In genomic region chr17:21376835-21377690, GRCh38 we compare ENCODE assay signal across 8 cellular contexts.
A peak's percentile ranks its signal among the peaks of the same experiment; 100 is the strongest.
DNase-seq lines count a peak whose midpoint lies in the region; ATAC-seq and TF ChIP-seq lines count a peak whose summit lies in the region.

No MANE protein-coding gene starts in this region.

- peaks cover 16% of the 10 kb centered on the region for H3K4me1 ChIP-seq in adipocyte (ENCODE audit: control insufficient read depth, insufficient read depth, low read length)

- peak overlapping the region; percentile 57 to 74 for H3K4me3 Mint-ChIP-seq in stimulated activated naive B cell treated with anti-CD40 and anti-IgM and Interleukin-4, amounts not matched to agents 10 μg/mL and 1 μg/mL and 100 μg/mL, for 72 hours

- H3K27ac Mint-ChIP-seq in stimulated activated naive B cell treated with anti-CD40 and anti-IgM and Interleukin-4, amounts not matched to agents 10 μg/mL and 1 μg/mL and 100 μg/mL, for 72 hours, result peak overlapping the region; percentile 14

- TF ChIP-seq CTCF in GM10266 (IDR thresholded peaks at IDR 0.05; ENCODE audit: control insufficient read depth, insufficient read depth, low read depth, missing control alignments), result no peak

- peaks cover 11% of the 10 kb centered on the region for H3K27me3 ChIP-seq in adipocyte (replicated peaks; ENCODE audit: control insufficient read depth, insufficient read depth, low read length)

- peaks cover 32 to 57% of the 10 kb centered on the region in 2 donors for H3K4me1 Mint-ChIP-seq in stimulated activated naive B cell treated with anti-CD40 and anti-IgM and Interleukin-4, amounts not matched to agents 10 μg/mL and 1 μg/mL and 100 μg/mL, for 72 hours

- peak; percentile 60 for DNase-seq in DMS 273 (lab: John Stamatoyannopoulos, UW; ENCODE audit: unreplicated experiment)
- DNase-seq in DMS 273 treated with DMSO at 0.1 percent for 48 hours (lab: John Stamatoyannopoulos, UW), result no peak
- peak; percentile 66 for DNase-seq in adipocyte (ENCODE audit: low read depth)
- DNase-seq in iPS-NIHi11 (ENCODE audit: low spot score), result peak; percentile 78
- DNase-seq in stimulated activated naive B cell treated with anti-CD40 and anti-IgM and Interleukin-4, amounts not matched to agents 10 μg/mL and 1 μg/mL and 100 μg/mL, for 72 hours, result no peak
- no peak for DNase-seq in cerebellar cortex (ENCODE audit: low spot score)
- DNase-seq in GM10266 (ENCODE audit: extremely low spot score), result no peak
- no peak for DNase-seq in NCI-H1092 (lab: John Stamatoyannopoulos, UW)

- no peaks in the 10 kb centered on the region for H3K36me3 ChIP-seq in adipocyte (ENCODE audit: control insufficient read depth, insufficient read depth, low read length, severe bottlenecking)

- H3K9ac ChIP-seq in adipocyte (ENCODE audit: low read length), result peak overlapping the region; percentile 85

- no peaks in the 10 kb centered on the region for H3K9me3 ChIP-seq in adipocyte (ENCODE audit: control insufficient read depth, low read length)

- no peaks in the 10 kb centered on the region for H3K36me3 Mint-ChIP-seq in stimulated activated naive B cell treated with anti-CD40 and anti-IgM and Interleukin-4, amounts not matched to agents 10 μg/mL and 1 μg/mL and 100 μg/mL, for 72 hours

- no peak for ATAC-seq in stimulated activated naive B cell treated with anti-CD40 and anti-IgM and Interleukin-4, amounts not matched to agents 10 μg/mL and 1 μg/mL and 100 μg/mL, for 72 hours (replicated peaks)

- no peaks in the 10 kb centered on the region for H3K9me3 Mint-ChIP-seq in stimulated activated naive B cell treated with anti-CD40 and anti-IgM and Interleukin-4, amounts not matched to agents 10 μg/mL and 1 μg/mL and 100 μg/mL, for 72 hours

- peak overlapping the region; percentile 83 for H3K4me3 ChIP-seq in adipocyte (ENCODE audit: low read length)

- peaks cover 60 to 77% of the 10 kb centered on the region in 2 donors for H3K27me3 Mint-ChIP-seq in stimulated activated naive B cell treated with anti-CD40 and anti-IgM and Interleukin-4, amounts not matched to agents 10 μg/mL and 1 μg/mL and 100 μg/mL, for 72 hours

Comparison
In these comparisons a context has a peak if more than half of its experiments do, and no peak if none do; other contexts are left out.
1. DNase-seq: peak in DMS 273 (single experiment), adipocyte (single experiment) and iPS-NIHi11 (single experiment); none in DMS 273 treated with DMSO at 0.1 percent for 48 hours (single experiment), stimulated activated naive B cell treated with anti-CD40 and anti-IgM and Interleukin-4, amounts not matched to agents 10 μg/mL and 1 μg/mL and 100 μg/mL, for 72 hours (single experiment), cerebellar cortex (single experiment), GM10266 (single experiment) and NCI-H1092 (single experiment).